In the genomic region with DNA sequence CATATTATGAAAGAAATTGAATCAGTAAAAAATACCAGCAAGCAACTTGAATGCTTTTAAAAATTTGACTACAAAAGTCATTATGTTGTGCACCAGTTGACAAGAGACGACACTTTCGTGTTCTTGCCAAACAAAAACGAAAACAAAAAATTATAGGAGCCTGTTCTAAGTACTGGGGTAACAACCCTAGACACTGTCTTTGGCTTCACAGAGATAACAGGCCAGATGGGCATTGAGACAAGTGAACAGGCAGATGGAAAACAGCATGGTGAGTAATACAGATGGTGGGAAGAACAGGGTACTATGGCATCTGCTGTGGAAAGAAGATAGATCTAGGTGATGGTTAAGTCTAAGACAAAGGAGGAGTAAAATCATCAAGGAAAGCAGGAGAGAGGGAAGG, we compare ENCODE assay signal across 15 cellular contexts.
"Had no signal": no experiment of that assay in that cellular context is flagged by ENCODE, and none has a peak within 500 bp of the region (broad histone marks: within the 10 kb centered on the region; RNA-seq: fewer than 3 reads in every experiment).

No MANE protein-coding gene starts in this region.

- DNase-seq: activated CD4-positive, alpha-beta T cell treated with anti-CD3 and anti-CD28 coated beads, Interleukin-2, amount 10 ng/mL, durations not matched to agents 7 days and 5 days; activated CD8-positive, alpha-beta memory T cell treated with anti-CD3 and anti-CD28 coated beads for 24 hours; activated naive CD4-positive, alpha-beta T cell; activated naive CD8-positive, alpha-beta T cell treated with anti-CD3 and anti-CD28 coated beads, Interleukin-2, amount 10 ng/mL, durations not matched to agents 7 days and 5 days; endodermal cell; left lung; mucosa of descending colon; naive thymus-derived CD4-positive, alpha-beta T cell; pancreas; sigmoid colon; spleen; stimulated activated naive CD8-positive, alpha-beta T cell treated with anti-CD3 and anti-CD28 coated beads, Interleukin-15, amount 100 ng/mL, for 72 hours; testis; upper lobe of right lung had no signal

- H3K4me3 Mint-ChIP-seq: activated CD4-positive, alpha-beta T cell treated with anti-CD3 and anti-CD28 coated beads, Interleukin-2, amount 10 ng/mL, durations not matched to agents 7 days and 5 days; activated naive CD8-positive, alpha-beta T cell treated with anti-CD3 and anti-CD28 coated beads, Interleukin-2, amount 10 ng/mL, durations not matched to agents 7 days and 5 days; endodermal cell; naive thymus-derived CD4-positive, alpha-beta T cell; stimulated activated naive CD8-positive, alpha-beta T cell treated with anti-CD3 and anti-CD28 coated beads, Interleukin-15, amount 100 ng/mL, for 72 hours had no signal

- H3K4me1 Mint-ChIP-seq: activated CD4-positive, alpha-beta T cell treated with anti-CD3 and anti-CD28 coated beads, Interleukin-2, amount 10 ng/mL, durations not matched to agents 7 days and 5 days; activated naive CD8-positive, alpha-beta T cell treated with anti-CD3 and anti-CD28 coated beads, Interleukin-2, amount 10 ng/mL, durations not matched to agents 7 days and 5 days; endodermal cell; naive thymus-derived CD4-positive, alpha-beta T cell; stimulated activated naive CD8-positive, alpha-beta T cell treated with anti-CD3 and anti-CD28 coated beads, Interleukin-15, amount 100 ng/mL, for 72 hours had no signal

- ATAC-seq: gastroesophageal sphincter; left lung; mucosa of descending colon; naive thymus-derived CD4-positive, alpha-beta T cell; pancreas; stimulated activated naive CD8-positive, alpha-beta T cell treated with anti-CD3 and anti-CD28 coated beads, Interleukin-15, amount 100 ng/mL, for 72 hours; upper lobe of right lung had no signal

- H3K36me3 Mint-ChIP-seq: activated naive CD8-positive, alpha-beta T cell treated with anti-CD3 and anti-CD28 coated beads, Interleukin-2, amount 10 ng/mL, durations not matched to agents 7 days and 5 days; naive thymus-derived CD4-positive, alpha-beta T cell had no signal

- H3K27ac Mint-ChIP-seq: activated CD4-positive, alpha-beta T cell treated with anti-CD3 and anti-CD28 coated beads, Interleukin-2, amount 10 ng/mL, durations not matched to agents 7 days and 5 days; activated naive CD8-positive, alpha-beta T cell treated with anti-CD3 and anti-CD28 coated beads, Interleukin-2, amount 10 ng/mL, durations not matched to agents 7 days and 5 days; endodermal cell; naive thymus-derived CD4-positive, alpha-beta T cell; stimulated activated naive CD8-positive, alpha-beta T cell treated with anti-CD3 and anti-CD28 coated beads, Interleukin-15, amount 100 ng/mL, for 72 hours had no signal

- H3K9me3 Mint-ChIP-seq: activated CD4-positive, alpha-beta T cell treated with anti-CD3 and anti-CD28 coated beads, Interleukin-2, amount 10 ng/mL, durations not matched to agents 7 days and 5 days had no signal

- H3K27me3 Mint-ChIP-seq: activated CD4-positive, alpha-beta T cell treated with anti-CD3 and anti-CD28 coated beads, Interleukin-2, amount 10 ng/mL, durations not matched to agents 7 days and 5 days; activated naive CD8-positive, alpha-beta T cell treated with anti-CD3 and anti-CD28 coated beads, Interleukin-2, amount 10 ng/mL, durations not matched to agents 7 days and 5 days; naive thymus-derived CD4-positive, alpha-beta T cell; stimulated activated naive CD8-positive, alpha-beta T cell treated with anti-CD3 and anti-CD28 coated beads, Interleukin-15, amount 100 ng/mL, for 72 hours had no signal
